9 cellular contexts compared by ENCODE assay signal in the genomic region with DNA sequence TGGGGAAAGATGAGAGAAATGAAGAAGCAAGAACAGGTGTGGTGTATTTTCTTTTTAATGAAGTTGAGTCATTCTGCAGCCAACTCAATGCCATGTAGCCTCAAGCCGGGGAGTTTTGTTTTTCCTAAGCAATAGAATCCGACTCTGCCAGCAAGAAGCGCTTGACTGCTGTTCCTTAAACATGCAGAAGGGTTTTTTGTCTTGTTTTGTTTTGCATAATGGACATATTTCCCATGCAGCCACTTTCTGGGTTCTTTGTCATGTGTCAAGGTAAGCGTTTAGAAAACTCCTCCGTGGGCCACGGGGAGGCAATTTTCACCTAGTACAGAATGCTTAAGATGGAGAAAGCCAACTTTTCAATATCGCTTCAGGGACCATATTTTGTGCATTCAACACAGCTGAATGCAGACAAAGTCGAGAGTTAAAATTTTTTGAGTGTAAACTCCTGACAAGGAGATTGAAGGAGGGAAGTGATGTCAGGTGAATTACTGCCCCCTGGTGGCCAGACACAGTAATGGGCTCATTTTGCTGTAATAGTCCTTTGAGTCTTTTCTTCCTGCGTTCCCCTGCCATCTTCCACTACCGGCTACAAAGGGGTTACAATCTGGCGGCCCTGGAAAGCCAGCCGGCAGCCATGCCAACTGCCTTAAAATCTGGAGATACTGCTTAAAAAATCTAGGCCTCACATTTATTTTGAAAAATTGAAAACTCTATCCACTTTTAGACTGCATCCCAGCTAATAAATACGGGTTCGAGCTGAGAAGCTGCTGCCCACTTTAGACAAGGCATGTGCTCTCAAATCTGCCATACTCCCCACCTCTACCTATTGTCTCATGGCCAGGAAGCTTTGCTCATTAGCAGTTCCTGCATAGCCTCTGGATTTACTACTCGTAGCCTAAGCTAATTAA. TPM values are rescaled to one million over a fixed set of nuclear protein-coding genes. Genes with fewer than 3 reads are reported as not detected.
DNase-seq lines count a peak whose midpoint lies in the region; ATAC-seq and TF ChIP-seq lines count a peak whose summit lies in the region.
"Had no signal": no experiment of that assay in that cellular context is flagged by ENCODE, and none has a peak within 500 bp of the region (broad histone marks: within the 10 kb centered on the region; RNA-seq: fewer than 3 reads in every experiment).

No MANE protein-coding gene starts in this region.

- CTCF ChIA-PET in HCT116 (lab: Charles Lee) = interaction anchor here (0.7 to 2.1 kb wide), 10 partner anchors 15 to 593 kb away, joined by 3 to 13 read pairs (median 3); no protein-coding TSS in a partner anchor

- no peak overlapping the region for H4K8ac ChIP-seq in mesenchymal stem cell (ENCODE audit: low read length)

- no peak overlapping the region for H2AK5ac ChIP-seq in mesenchymal stem cell (ENCODE audit: low read length, severe bottlenecking)

- ATAC-seq in HCT116 = no peak
- no peak for ATAC-seq in GM19463 (IDR thresholded peaks at IDR 0.05; ENCODE audit: unreplicated experiment)
- ATAC-seq: activated naive CD4-positive, alpha-beta T cell treated with anti-CD3 and anti-CD28 coated beads, Interleukin-2, amount 50 U/mL, for 72 hours had no signal

- H3K9ac ChIP-seq in HCT116 (ENCODE audit: low read length) (no peak overlapping the region), duodenal mucosa (ENCODE audit: low read depth in 1 of 2, low read length in 2 of 2) (no peak overlapping the region), mesenchymal stem cell (ENCODE audit: low read length) (no peak overlapping the region)

- peak; percentile 72 for TF ChIP-seq RAD21 in HCT116 (IDR thresholded peaks at IDR 0.05; ENCODE audit: low read depth)

- no peak overlapping the region for H2BK12ac ChIP-seq in mesenchymal stem cell (ENCODE audit: low read length in 2 of 2)

- H2BK5ac ChIP-seq in mesenchymal stem cell (ENCODE audit: low read depth, low read length, poor library complexity, severe bottlenecking) = no peak overlapping the region

- TF ChIP-seq POLR2A in HCT116 (IDR thresholded peaks at IDR 0.05; ENCODE audit: borderline replicate concordance, extremely low read depth, insufficient read depth, insufficient read length) = no peak

- intact Hi-C loops in HCT116 (cut with micrococcal nuclease) = loop anchor here (1.0 to 5.0 kb wide), 3 partner anchors 449 to 595 kb away; no protein-coding TSS in a partner anchor

- H3K23ac ChIP-seq in mesenchymal stem cell (ENCODE audit: low read length in 2 of 2) = no peak overlapping the region

- no peaks in the 10 kb centered on the region for H3K9me2 ChIP-seq in HCT116 (ENCODE audit: insufficient read depth)

- H2BK120ac ChIP-seq in mesenchymal stem cell (ENCODE audit: low read depth, low read length) = no peak overlapping the region

- DNase-seq in COLO668 (lab: John Stamatoyannopoulos, UW; ENCODE audit: unreplicated experiment) (peak; percentile 69), HCT116 (ENCODE audit: low read depth, low spot score) (peak; percentile 50), NCI-H446 (lab: John Stamatoyannopoulos, UW) (peak; percentile 69 to 78), mesenchymal stem cell (peak; percentile 73)
- DNase-seq in activated CD4-positive, alpha-beta T cell treated with anti-CD3 and anti-CD28 coated beads, Interleukin-2, amount 50 U/mL, for 4 hours = peak; percentile 69 to 73
- DNase-seq in stimulated activated CD8-positive, alpha-beta memory T cell treated with anti-CD3 and anti-CD28 coated beads, Interleukin-15, amount 100 ng/mL, for 24 hours (ENCODE audit: low read depth) = peak; percentile 47

- H3K18ac ChIP-seq in mesenchymal stem cell (ENCODE audit: low read depth in 1 of 2, low read length in 2 of 2) = no peak overlapping the region

- H3K4me3 ChIP-seq in HCT116 (replicated peaks in 1 of 2; ENCODE audit: low read depth in 1 of 2, low read length in 2 of 2) = no peak overlapping the region
- H3K4me3 ChIP-seq in duodenal mucosa (ENCODE audit: low read depth in 1 of 2, low read length in 2 of 2) = peak overlapping the region; percentile 15 to 50
- H3K4me3 ChIP-seq in mesenchymal stem cell (ENCODE audit: insufficient read depth in 1 of 2, low read depth in 1 of 2, low read length in 2 of 2) = no peak overlapping the region

- H3K79me1 ChIP-seq in mesenchymal stem cell (replicated peaks; ENCODE audit: low read length, poor library complexity, severe bottlenecking) = peaks cover 14% of the 10 kb centered on the region

- POLR2A ChIA-PET in HCT116 (lab: Charles Lee) = no interaction called here

- peak; percentile 63 to 92 (median 81) for TF ChIP-seq CTCF in HCT116 (IDR thresholded peaks at IDR 0.05 in 2 of 3, conservative IDR thresholded peaks at IDR 0.05 in 1 of 3; ENCODE audit: borderline replicate concordance in 1 of 3, insufficient read depth in 1 of 3, low read depth in 2 of 3, low read length in 2 of 3)

- H3K4me1 ChIP-seq in HCT116 (ENCODE audit: control insufficient read depth in 1 of 2, insufficient read depth in 2 of 2, low read length in 2 of 2) (peaks cover 3 to 19% of the 10 kb centered on the region in 2 experiments; a peak in 2 of 4 replicates), duodenal mucosa (ENCODE audit: control insufficient read depth in 1 of 2, insufficient read depth in 2 of 2, low read length in 2 of 2) (peaks cover 10 to 13% of the 10 kb centered on the region in 2 donors), mesenchymal stem cell (ENCODE audit: control insufficient read depth, insufficient read depth, low read depth, low read length) (peaks cover 13% of the 10 kb centered on the region)

- H3K27me3 ChIP-seq in HCT116 (ENCODE audit: insufficient read depth, low read length) = no peaks in the 10 kb centered on the region
- H3K27me3 ChIP-seq in duodenal mucosa (ENCODE audit: control insufficient read depth in 1 of 2, insufficient read depth in 2 of 2, low read length in 2 of 2) = no peaks in the 10 kb centered on the region
- H3K27me3 ChIP-seq in mesenchymal stem cell (ENCODE audit: control insufficient read depth in 1 of 2, insufficient read depth in 1 of 2, low read length in 2 of 2) = peaks cover 7 to 9% of the 10 kb centered on the region in 2 experiments

- no peak overlapping the region for H4K91ac ChIP-seq in mesenchymal stem cell (ENCODE audit: low read length)

- no TSS peak for BruUV-seq in HCT116 (replicated peaks; lab: Mats Ljungman, UMichigan)

- peak overlapping the region; percentile 76 for H2AFZ ChIP-seq in HCT116 (ENCODE audit: low read depth, low read length, poor library complexity, severe bottlenecking)
- no peak overlapping the region for H2AFZ ChIP-seq in mesenchymal stem cell (ENCODE audit: low read depth, low read length)

- H3K14ac ChIP-seq in mesenchymal stem cell (ENCODE audit: low read length in 2 of 2) = no peak overlapping the region

- no peaks in the 10 kb centered on the region for H3K9me3 ChIP-seq in HCT116 (ENCODE audit: control insufficient read depth in 1 of 2, insufficient read depth in 1 of 2, low read depth in 1 of 2, low read length in 2 of 2)
- H3K9me3 ChIP-seq in duodenal mucosa (ENCODE audit: control insufficient read depth in 1 of 2, low read length in 2 of 2) = no peaks in the 10 kb centered on the region
- H3K9me3 ChIP-seq in mesenchymal stem cell (ENCODE audit: control insufficient read depth, low read length) = no peaks in the 10 kb centered on the region

- H2BK15ac ChIP-seq in mesenchymal stem cell (ENCODE audit: low read depth, poor library complexity, severe bottlenecking) = no peak overlapping the region

- H3K27ac ChIP-seq in HCT116 (ENCODE audit: low read depth, low read length) (no peak overlapping the region), duodenal mucosa (ENCODE audit: low read depth, low read length) (no peak overlapping the region), mesenchymal stem cell (ENCODE audit: low read length, poor library complexity, severe bottlenecking) (no peak overlapping the region)

- H3K4me2 ChIP-seq in HCT116 (ENCODE audit: low read length) (peak overlapping the region; percentile 25; the same call in 1 of the 2 replicates), mesenchymal stem cell (ENCODE audit: low read length, poor library complexity, severe bottlenecking) (no peak overlapping the region)

- no peaks in the 10 kb centered on the region for H4K20me1 ChIP-seq in HCT116 (ENCODE audit: insufficient read depth)

- RAD21 ChIA-PET in HCT116 (lab: Charles Lee; ENCODE audit: low non-redundant PET in 1 of 2, low total read pairs in 2 of 2, uncharacterized antibody in 2 of 2, unreplicated experiment in 2 of 2) = interaction anchor here in 1 of 2 experiments (0.6 kb wide), 1 partner anchor 258 kb away, joined by 3 read pairs; no protein-coding TSS in a partner anchor

- H3K79me2 ChIP-seq in HCT116 (ENCODE audit: insufficient read depth, low read length) = no peaks in the 10 kb centered on the region

- 36% methylated on average over 14 of the region's 15 CpGs for WGBS in mesenchymal stem cell

- H3K4ac ChIP-seq in mesenchymal stem cell (ENCODE audit: low read depth in 1 of 2, low read length in 2 of 2) = no peak overlapping the region

- no peaks in the 10 kb centered on the region for H3K36me3 ChIP-seq in HCT116 (ENCODE audit: control insufficient read depth in 1 of 2, insufficient read depth in 2 of 2, low read length in 2 of 2)
- H3K36me3 ChIP-seq in duodenal mucosa (ENCODE audit: control insufficient read depth in 1 of 2, insufficient read depth in 2 of 2, low read length in 2 of 2) = peaks cover 0 to under 1% of the 10 kb centered on the region in 2 donors
- peaks cover 0 to 3% of the 10 kb centered on the region in 2 experiments for H3K36me3 ChIP-seq in mesenchymal stem cell (ENCODE audit: control insufficient read depth in 1 of 2, insufficient read depth in 2 of 2, low read depth in 1 of 2, low read length in 2 of 2)

TF ChIP-seq in HCT116, 20 proteins besides CTCF, POLR2A, EP300 and RAD21 (continues in another document):
- TF ChIP-seq, protein P1, sequence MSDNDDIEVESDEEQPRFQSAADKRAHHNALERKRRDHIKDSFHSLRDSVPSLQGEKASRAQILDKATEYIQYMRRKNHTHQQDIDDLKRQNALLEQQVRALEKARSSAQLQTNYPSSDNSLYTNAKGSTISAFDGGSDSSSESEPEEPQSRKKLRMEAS (IDR thresholded peaks at IDR 0.05) = no peak

RNA-seq across cellular contexts. Expression of a gene that starts 3.2 kb away (rescaled TPM):
- 5.1 TPM for total RNA-seq in HCT116 (2021; ENCODE audit: unreplicated experiment)
- polyA plus RNA-seq in HCT116 (2012) = 3.5 and 6.4 TPM in 2 replicates
- 6.0 TPM for polyA plus RNA-seq in mesenchymal stem cell (2013, experiment 1 of 2)
- polyA plus RNA-seq in mesenchymal stem cell (2013, experiment 2 of 2) = 6.1 TPM

RNA-seq across cellular contexts. Expression of a gene that starts 49.1 kb away (rescaled TPM):
- total RNA-seq in HCT116 (2021; ENCODE audit: unreplicated experiment) = 76.1 TPM
- 44.1 and 48.3 TPM in 2 replicates for polyA plus RNA-seq in HCT116 (2012)
- polyA plus RNA-seq in mesenchymal stem cell (2013, experiment 1 of 2) = 15.8 TPM
- polyA plus RNA-seq in mesenchymal stem cell (2013, experiment 2 of 2) = 15.4 TPM

RNA-seq across cellular contexts. Expression of a gene that starts 50.5 kb away (rescaled TPM):
- total RNA-seq in HCT116 (2021; ENCODE audit: unreplicated experiment) = 89.6 TPM
- 71.6 and 78.4 TPM in 2 replicates for polyA plus RNA-seq in HCT116 (2012)
- polyA plus RNA-seq in mesenchymal stem cell (2013, experiment 1 of 2) = 128 TPM
- polyA plus RNA-seq in mesenchymal stem cell (2013, experiment 2 of 2) = 129 TPM

Comparison
In these comparisons a context has a peak if more than half of its experiments do, and no peak if none do; other contexts are left out.
1. H3K4me3 ChIP-seq: peak in duodenal mucosa (2 of 2); none in HCT116 (0 of 2) and mesenchymal stem cell (0 of 2).
2. Peak in every context shown above with its lines, with median percentiles within 50 percentile points of each other: DNase-seq.